In genomic region chr7:148983220-148984146, GRCh38 we compare ENCODE assay signal across 8 cellular contexts. TPM values are rescaled to one million over a fixed set of nuclear protein-coding genes. Genes with fewer than 3 reads are reported as not detected.
DNase-seq lines count a peak whose midpoint lies in the region; ATAC-seq and TF ChIP-seq lines count a peak whose summit lies in the region.

No MANE protein-coding gene starts in this region.

- H3K4me1 ChIP-seq in heart right ventricle (peaks cover 2 to 39% (median 28%) of the 10 kb centered on the region in 9 donors), upper lobe of right lung (peaks cover 11% of the 10 kb centered on the region)

- H3K4me3 ChIP-seq in GM06990 (replicated peaks; ENCODE audit: low read depth, low read length) (peak overlapping the region; percentile 54), heart right ventricle (peak overlapping the region; percentile 39 to 78 (median 67)), upper lobe of right lung (peak overlapping the region; percentile 64)

- H3K27ac Mint-ChIP-seq in activated naive CD8-positive, alpha-beta T cell treated with anti-CD3 and anti-CD28 coated beads, Interleukin-2, amount 10 ng/mL, durations not matched to agents 7 days and 5 days, result peak overlapping the region; percentile 86

- WGBS in heart right ventricle, 2 donors, result 1% methylated on average over 36 of the region's 36 CpGs

- no peaks in the 10 kb centered on the region for H3K27me3 ChIP-seq in GM06990 (replicated peaks; ENCODE audit: control insufficient read depth, insufficient read depth, low read length)
- H3K27me3 ChIP-seq in heart right ventricle, result peaks cover 0 to 8% (median under 1%) of the 10 kb centered on the region in 7 donors
- H3K27me3 ChIP-seq in upper lobe of right lung, result peaks cover under 1% of the 10 kb centered on the region

- POLR2A ChIA-PET in activated naive CD8-positive, alpha-beta T cell treated with anti-CD3 and anti-CD28 coated beads, Interleukin-2, amount 10 ng/mL, durations not matched to agents 7 days and 5 days (lab: Charles Lee), result interaction anchor here (0.7 to 2.0 kb wide), 5 partner anchors 21 to 285 kb away, joined by 3 to 8 read pairs (median 5); partner anchors contain the start of gene CUL1

- H3K9me3 ChIP-seq in heart right ventricle (no peaks in the 10 kb centered on the region), upper lobe of right lung (no peaks in the 10 kb centered on the region)

- H3K4me1 Mint-ChIP-seq in activated naive CD8-positive, alpha-beta T cell treated with anti-CD3 and anti-CD28 coated beads, Interleukin-2, amount 10 ng/mL, durations not matched to agents 7 days and 5 days, result peaks cover 44% of the 10 kb centered on the region

- H3K27ac ChIP-seq in heart right ventricle (peak overlapping the region in 5 of 10 donors; percentile 27 to 60 (median 41)), upper lobe of right lung (no peak overlapping the region)

- no peaks in the 10 kb centered on the region for H3K36me3 ChIP-seq in GM06990 (ENCODE audit: control insufficient read depth, insufficient read depth, low read length)
- H3K36me3 ChIP-seq in heart right ventricle, result no peaks in the 10 kb centered on the region
- no peaks in the 10 kb centered on the region for H3K36me3 ChIP-seq in upper lobe of right lung

- no peaks in the 10 kb centered on the region for H3K9me3 Mint-ChIP-seq in activated naive CD8-positive, alpha-beta T cell treated with anti-CD3 and anti-CD28 coated beads, Interleukin-2, amount 10 ng/mL, durations not matched to agents 7 days and 5 days

- intact Hi-C loops in heart right ventricle (cut with DNase I) (loop anchor here in 1 of 10 donors (2.0 kb wide), 1 partner anchor 43 kb away; no protein-coding TSS in a partner anchor), posterior vena cava (cut with DNase I) (no loop called here), upper lobe of right lung (cut with DNase I) (no loop called here)

- peak overlapping the region; percentile 96 for H3K4me3 Mint-ChIP-seq in activated naive CD8-positive, alpha-beta T cell treated with anti-CD3 and anti-CD28 coated beads, Interleukin-2, amount 10 ng/mL, durations not matched to agents 7 days and 5 days

- TF ChIP-seq CTCF in GM06990 (IDR thresholded peaks at IDR 0.05; ENCODE audit: insufficient read depth, low read length, poor library complexity, severe bottlenecking) (no peak), heart right ventricle (IDR thresholded peaks at IDR 0.05) (no peak), upper lobe of right lung (IDR thresholded peaks at IDR 0.05) (no peak)

- H3K27me3 Mint-ChIP-seq in activated naive CD8-positive, alpha-beta T cell treated with anti-CD3 and anti-CD28 coated beads, Interleukin-2, amount 10 ng/mL, durations not matched to agents 7 days and 5 days, result peaks cover 12% of the 10 kb centered on the region

- H3K36me3 Mint-ChIP-seq in activated naive CD8-positive, alpha-beta T cell treated with anti-CD3 and anti-CD28 coated beads, Interleukin-2, amount 10 ng/mL, durations not matched to agents 7 days and 5 days, result no peaks in the 10 kb centered on the region

- ATAC-seq in HG02588 (IDR thresholded peaks at IDR 0.05; ENCODE audit: unreplicated experiment) (peak; percentile 45), heart right ventricle (peak; percentile 44 to 74 (median 58)), upper lobe of right lung (peak; percentile 62)
- ATAC-seq in activated naive CD8-positive, alpha-beta T cell treated with anti-CD3 and anti-CD28 coated beads, Interleukin-2, amount 10 ng/mL, durations not matched to agents 7 days and 5 days (ENCODE audit: low read depth), result peak; percentile 71

- DNase-seq in GM06990 (ENCODE audit: extremely low read depth, insufficient read length) (peak; percentile 67), NCI-H1105 (lab: John Stamatoyannopoulos, UW) (peak; percentile 81), SKM-1 treated with dmso at 0.1 percent for 144 hours (lab: John Stamatoyannopoulos, UW; ENCODE audit: unreplicated experiment) (peak; percentile 53), heart right ventricle (peak in 1 of 2 donors; percentile 55), posterior vena cava (ENCODE audit: low spot score) (peak; percentile 81), upper lobe of right lung (peak; percentile 75)
- DNase-seq in activated naive CD8-positive, alpha-beta T cell treated with anti-CD3 and anti-CD28 coated beads, Interleukin-2, amount 10 ng/mL, durations not matched to agents 7 days and 5 days, result peak; percentile 74

RNA-seq across cellular contexts. Expression of gene PDIA4, which starts 44.8 kb away (rescaled TPM):
- total RNA-seq in activated naive CD8-positive, alpha-beta T cell treated with anti-CD3 and anti-CD28 coated beads, Interleukin-2, amount 10 ng/mL, durations not matched to agents 7 days and 5 days, result 10 to 100 TPM; 56.6 to 56.8 TPM
- total RNA-seq in heart right ventricle (10 to 100 TPM; 18.2 to 49.2 (median 24.6) TPM), posterior vena cava (100 to 1,000 TPM in 1 of 2 donors, 10 to 100 TPM in 1; 64.8 to 117 TPM), upper lobe of right lung (117 TPM)
- polyA plus RNA-seq in heart right ventricle, result 10 to 100 TPM; 10.2 to 64.5 TPM
